ENCODE assay signal across 18 cellular contexts in the genomic region with DNA sequence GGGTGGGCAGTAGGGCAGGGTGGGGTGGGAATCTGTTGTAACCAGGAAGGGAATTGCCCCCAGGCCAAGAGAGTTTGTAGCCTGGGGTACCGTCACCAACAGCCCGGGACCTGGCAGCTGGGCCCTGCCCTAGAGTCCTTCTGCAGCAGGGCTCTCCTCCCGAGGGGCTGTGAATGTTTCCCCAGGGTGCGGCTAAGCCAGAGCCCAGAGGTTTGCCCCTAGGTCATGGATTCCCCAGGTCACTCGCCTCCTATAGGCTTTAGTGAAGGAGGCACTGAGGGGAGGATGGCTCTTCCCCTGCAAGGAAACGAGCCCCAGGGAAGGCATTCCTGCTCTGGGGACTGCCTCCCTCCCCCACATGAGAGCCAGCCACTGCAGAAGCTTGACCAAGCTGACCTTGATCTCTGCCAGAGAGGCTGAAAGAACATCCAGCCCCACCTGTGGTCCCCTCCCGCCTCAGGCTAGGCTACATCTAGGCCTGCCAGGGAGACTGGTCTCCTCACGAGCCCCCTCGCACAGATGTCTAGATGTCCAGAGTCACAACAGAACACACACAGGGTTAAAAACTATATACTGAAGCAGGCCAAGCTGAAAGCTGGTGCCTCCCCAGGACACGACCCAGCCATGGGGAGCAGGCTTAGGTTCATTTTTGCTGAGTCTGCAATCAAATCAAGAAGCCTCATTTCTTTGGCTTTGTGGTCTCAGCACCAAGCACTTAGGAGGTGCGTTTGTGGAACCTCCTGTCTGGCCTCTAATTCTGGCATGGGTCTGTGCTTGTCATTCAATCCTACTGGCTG.
A peak's percentile ranks its signal among the peaks of the same experiment; 100 is the strongest.
DNase-seq lines count a peak whose midpoint lies in the region; ATAC-seq, FAIRE-seq and TF ChIP-seq lines count a peak whose summit lies in the region.
"Had no signal": no experiment of that assay in that cellular context is flagged by ENCODE, and none has a peak within 500 bp of the region (broad histone marks: within the 10 kb centered on the region; RNA-seq: fewer than 3 reads in every experiment).

No MANE protein-coding gene starts in this region.

- H4K20me1 ChIP-seq in K562 (replicated peaks; ENCODE audit: control insufficient read depth, insufficient read depth, low read length), result 0 out of 2 replicates have a peak, but pooled peaks cover 4% of the 10 kb centered on the region
- H4K20me1 ChIP-seq in HepG2 (ENCODE audit: insufficient read depth, low read length), result no peaks in the 10 kb centered on the region

- H3K36me3 ChIP-seq in K562 (ENCODE audit: control insufficient read depth, insufficient read depth, low read length), result no peaks in the 10 kb centered on the region
- H3K36me3 ChIP-seq in HepG2 (replicated peaks in 1 of 2; ENCODE audit: control insufficient read depth in 1 of 2, insufficient read depth in 2 of 2, low read length in 2 of 2), result no peaks in the 10 kb centered on the region
- no peaks in the 10 kb centered on the region for H3K36me3 ChIP-seq in testis (ENCODE audit: low read depth, missing control alignments)

- TF ChIP-seq RAD21 in K562 (CRISPR knock-in tag; conservative IDR thresholded peaks at IDR 0.05 in 1 of 2, IDR thresholded peaks at IDR 0.05 in 1 of 2) (no peak), HepG2 (CRISPR knock-in tag; IDR thresholded peaks at IDR 0.05) (no peak)

- H3K9me3 ChIP-seq in K562 (replicated peaks; ENCODE audit: control insufficient read depth, insufficient read depth, low read depth, low read length), result no peaks in the 10 kb centered on the region
- H3K9me3 ChIP-seq in HepG2 (ENCODE audit: low read length), result no peaks in the 10 kb centered on the region
- no peaks in the 10 kb centered on the region for H3K9me3 ChIP-seq in testis

- POLR2A ChIA-PET in K562 (lab: Yijun Ruan, JAX), result no interaction called here
- POLR2A ChIA-PET in HepG2 (lab: Yijun Ruan, JAX), result no interaction called here

- no peaks in the 10 kb centered on the region for H3K9me1 ChIP-seq in K562 (ENCODE audit: control insufficient read depth, insufficient read depth, low read length)

- intact Hi-C loops in K562 (cut with micrococcal nuclease) (no loop called here), HepG2 (cut with micrococcal nuclease; ENCODE audit: unreplicated experiment) (no loop called here), testis (cut with DNase I; ENCODE audit: low total_unique reads) (no loop called here)

- no peaks in the 10 kb centered on the region for H3K36me3 Mint-ChIP-seq in activated CD8-positive, alpha-beta memory T cell treated with anti-CD3 and anti-CD28 coated beads, Interleukin-2, amount 10 ng/mL, durations not matched to agents 7 days and 5 days
- H3K36me3 Mint-ChIP-seq: CD14-positive monocyte had no signal

- in situ Hi-C loops in K562 (cut with MboI) (no loop called here), HepG2 (cut with HindIII; ENCODE audit: extremely low pct_ligation_motif_present, low pct_unique_long_range_greater_than_20kb) (no loop called here)

- no peaks in the 10 kb centered on the region for H3K4me1 Mint-ChIP-seq in activated CD8-positive, alpha-beta memory T cell treated with anti-CD3 and anti-CD28 coated beads, Interleukin-2, amount 10 ng/mL, durations not matched to agents 7 days and 5 days
- H3K4me1 Mint-ChIP-seq: CD14-positive monocyte had no signal

- peaks cover 8% of the 10 kb centered on the region for H3K27me3 Mint-ChIP-seq in activated CD8-positive, alpha-beta memory T cell treated with anti-CD3 and anti-CD28 coated beads, Interleukin-2, amount 10 ng/mL, durations not matched to agents 7 days and 5 days

- H3K4me1 ChIP-seq in K562 (replicated peaks in 1 of 2; ENCODE audit: control insufficient read depth in 2 of 2, insufficient read depth in 2 of 2, low read length in 2 of 2) (no peaks in the 10 kb centered on the region), HepG2 (ENCODE audit: insufficient read depth, low read length) (peaks cover 12% of the 10 kb centered on the region), testis (peaks cover 7% of the 10 kb centered on the region)

- H3K79me2 ChIP-seq in K562 (ENCODE audit: control insufficient read depth, insufficient read depth, low read length) (no peaks in the 10 kb centered on the region), HepG2 (ENCODE audit: insufficient read depth, low read length) (no peaks in the 10 kb centered on the region)

- FAIRE-seq in K562 (lab: Jason Lieb, UNC), result no peak
- no peak for FAIRE-seq in HepG2 (lab: Jason Lieb, UNC)
- FAIRE-seq: A204.1, RCC 7860 had no signal

- H3K27ac Mint-ChIP-seq in activated CD8-positive, alpha-beta memory T cell treated with anti-CD3 and anti-CD28 coated beads, Interleukin-2, amount 10 ng/mL, durations not matched to agents 7 days and 5 days, result no peak overlapping the region
- H3K27ac Mint-ChIP-seq: CD14-positive monocyte, HFFc6 had no signal

- WGBS in K562 (ENCODE audit: insufficient coverage, low coverage, missing lambda C conversion rate), result 2% methylated on average over 11 of the region's 11 CpGs
- 0% methylated on average over 1 of the region's 11 CpGs for WGBS in HepG2 (ENCODE audit: low lambda C conversion rate)
- WGBS in testis, 2 donors, result 49 to 53% methylated on average over 7 to 11 of the region's 11 CpGs

- ATAC-seq in activated CD8-positive, alpha-beta memory T cell treated with anti-CD3 and anti-CD28 coated beads, Interleukin-2, amount 10 ng/mL, durations not matched to agents 7 days and 5 days, result no peak
- ATAC-seq in K562 (no peak), HepG2 (peak; percentile 70), GM18511 (IDR thresholded peaks at IDR 0.05; ENCODE audit: unreplicated experiment) (no peak)

- H3K4me2 ChIP-seq in K562 (ENCODE audit: insufficient read depth, low read length) (no peak overlapping the region), HepG2 (ENCODE audit: low read depth, low read length) (no peak overlapping the region)

- TF ChIP-seq POLR2A in K562 (conservative IDR thresholded peaks at IDR 0.05) (no peak), HepG2 (IDR thresholded peaks at IDR 0.05; ENCODE audit: insufficient read depth in 1 of 2, low read depth in 2 of 2, low read length in 2 of 2) (no peak), testis (IDR thresholded peaks at IDR 0.05) (no peak)

- TF ChIP-seq EP300 in K562 (IDR thresholded peaks at IDR 0.05; ENCODE audit: low read length) (no peak), HepG2 (IDR thresholded peaks at IDR 0.05; ENCODE audit: low read depth in 2 of 2, low read length in 2 of 2) (no peak), HepG2 (CRISPR knock-in tag; IDR thresholded peaks at IDR 0.05; ENCODE audit: borderline replicate concordance) (no peak)

- BruUV-seq in K562 (replicated peaks; lab: Mats Ljungman, UMichigan) (no TSS peak), HepG2 (replicated peaks; lab: Mats Ljungman, UMichigan) (no TSS peak)

- H3K27me3 ChIP-seq in K562 (ENCODE audit: control insufficient read depth in 2 of 2, insufficient read depth in 2 of 2, low read length in 2 of 2) (peaks cover 4 to 66% of the 10 kb centered on the region in 2 experiments), HepG2 (ENCODE audit: control insufficient read depth in 1 of 2, insufficient read depth in 2 of 2, low read length in 2 of 2) (peaks cover 0 to 13% of the 10 kb centered on the region in 2 experiments; a peak in 2 of 5 replicates), testis (no peaks in the 10 kb centered on the region)

- no peak overlapping the region for H3K9ac ChIP-seq in K562 (ENCODE audit: insufficient read depth in 1 of 2, low read depth in 2 of 2, low read length in 2 of 2)
- no peak overlapping the region for H3K9ac ChIP-seq in HepG2 (ENCODE audit: insufficient read depth, low read depth, low read length)

- H3K27ac ChIP-seq in K562 (ENCODE audit: extremely low read depth, low read depth, low read length), result no peak overlapping the region
- no peak overlapping the region for H3K27ac ChIP-seq in HepG2 (ENCODE audit: extremely low read length, insufficient read depth, low read length)
- no peak overlapping the region for H3K27ac ChIP-seq in testis

- CTCF ChIA-PET in activated CD8-positive, alpha-beta memory T cell treated with anti-CD3 and anti-CD28 coated beads, Interleukin-2, amount 10 ng/mL, durations not matched to agents 7 days and 5 days (lab: Charles Lee), result no interaction called here
- CTCF ChIA-PET in K562 (lab: Yijun Ruan, JAX; ENCODE audit: low intra/inter-chr PET ratio), result no interaction called here
- CTCF ChIA-PET in HepG2 (lab: Yijun Ruan, JAX; ENCODE audit: low intra/inter-chr PET ratio, low total read pairs), result no interaction called here

- TF ChIP-seq CTCF in K562 (IDR thresholded peaks at IDR 0.05 in 2 of 3, conservative IDR thresholded peaks at IDR 0.05 in 1 of 3; ENCODE audit: insufficient read depth in 2 of 3, low read depth in 1 of 3, low read length in 3 of 3), result no peak
- no peak for TF ChIP-seq CTCF in HepG2 (CRISPR knock-in tag; IDR thresholded peaks at IDR 0.05)
- no peak for TF ChIP-seq CTCF in testis (IDR thresholded peaks at IDR 0.05)

- peak; percentile 22 for DNase-seq in activated CD8-positive, alpha-beta memory T cell treated with anti-CD3 and anti-CD28 coated beads, Interleukin-2, amount 10 ng/mL, durations not matched to agents 7 days and 5 days
- no peak for DNase-seq in activated CD8-positive, alpha-beta memory T cell treated with anti-CD3 and anti-CD28 coated beads, Interleukin-2, amount 50 U/mL, for 48 hours
- DNase-seq in K562 (ENCODE audit: extremely low read depth in 1 of 4, low spot score in 3 of 4), result no peak
- no peak for DNase-seq in HepG2 (ENCODE audit: low spot score)
- peak; percentile 42 for DNase-seq in testis
- DNase-seq in DMS79 (lab: John Stamatoyannopoulos, UW), result no peak
- DNase-seq in cortex of kidney (lab: John Stamatoyannopoulos, UW), result no peak
- DNase-seq: COR-L47, DMS153, HFFc6, NCI-H1105 treated with DMSO at 0.1 percent for 48 hours, NCI-H1930, NCI-H510A treated with DMSO at 0.1 percent for 48 hours, SIG-M5 had no signal

- H3K4me3 ChIP-seq in K562, result no peak overlapping the region
- no peak overlapping the region for H3K4me3 ChIP-seq in HepG2 (replicated peaks in 1 of 3; ENCODE audit: insufficient read depth in 1 of 3, low read depth in 2 of 3, low read length in 3 of 3)
- no peak overlapping the region for H3K4me3 ChIP-seq in testis

- H3K4me3 Mint-ChIP-seq in activated CD8-positive, alpha-beta memory T cell treated with anti-CD3 and anti-CD28 coated beads, Interleukin-2, amount 10 ng/mL, durations not matched to agents 7 days and 5 days, result no peak overlapping the region
- H3K4me3 Mint-ChIP-seq: CD14-positive monocyte, HFFc6 had no signal

- H3K9me3 Mint-ChIP-seq in activated CD8-positive, alpha-beta memory T cell treated with anti-CD3 and anti-CD28 coated beads, Interleukin-2, amount 10 ng/mL, durations not matched to agents 7 days and 5 days (ENCODE audit: low read depth), result no peaks in the 10 kb centered on the region

- H2AFZ ChIP-seq in K562 (ENCODE audit: low read depth, low read length) (no peak overlapping the region), HepG2 (ENCODE audit: low read length) (no peak overlapping the region)

TF ChIP-seq in K562, 482 proteins besides CTCF, POLR2A, EP300 and RAD21 (continues in another document):
- TF ChIP-seq ZFX (CRISPR knock-in tag; IDR thresholded peaks at IDR 0.05) (no peak), MYBL2 (IDR thresholded peaks at IDR 0.05; ENCODE audit: low read depth) (no peak), MYBL2 (CRISPR knock-in tag; IDR thresholded peaks at IDR 0.05; ENCODE audit: borderline replicate concordance) (no peak)

TF ChIP-seq in HepG2, 621 proteins besides CTCF, POLR2A, EP300 and RAD21 (continues in another document):
- TF ChIP-seq HNRNPK (IDR thresholded peaks at IDR 0.05; ENCODE audit: low read depth, low read length, poor library complexity, severe bottlenecking) (no peak), SALL2 (CRISPR knock-in tag; IDR thresholded peaks at IDR 0.05) (no peak), HMGA1 (CRISPR knock-in tag; conservative IDR thresholded peaks at IDR 0.05) (no peak)

Comparison
In these comparisons a context has a peak if more than half of its experiments do, and no peak if none do; other contexts are left out.
1. DNase-seq: peak in activated CD8-positive, alpha-beta memory T cell treated with anti-CD3 and anti-CD28 coated beads, Interleukin-2, amount 10 ng/mL, durations not matched to agents 7 days and 5 days (single experiment) and testis (single experiment); none in activated CD8-positive, alpha-beta memory T cell treated with anti-CD3 and anti-CD28 coated beads, Interleukin-2, amount 50 U/mL, for 48 hours (single experiment), K562 (0 of 4), HepG2 (single experiment), DMS79 (single experiment) and cortex of kidney (single experiment).